ENCODE assay signal across 8 cellular contexts in the genomic region with DNA sequence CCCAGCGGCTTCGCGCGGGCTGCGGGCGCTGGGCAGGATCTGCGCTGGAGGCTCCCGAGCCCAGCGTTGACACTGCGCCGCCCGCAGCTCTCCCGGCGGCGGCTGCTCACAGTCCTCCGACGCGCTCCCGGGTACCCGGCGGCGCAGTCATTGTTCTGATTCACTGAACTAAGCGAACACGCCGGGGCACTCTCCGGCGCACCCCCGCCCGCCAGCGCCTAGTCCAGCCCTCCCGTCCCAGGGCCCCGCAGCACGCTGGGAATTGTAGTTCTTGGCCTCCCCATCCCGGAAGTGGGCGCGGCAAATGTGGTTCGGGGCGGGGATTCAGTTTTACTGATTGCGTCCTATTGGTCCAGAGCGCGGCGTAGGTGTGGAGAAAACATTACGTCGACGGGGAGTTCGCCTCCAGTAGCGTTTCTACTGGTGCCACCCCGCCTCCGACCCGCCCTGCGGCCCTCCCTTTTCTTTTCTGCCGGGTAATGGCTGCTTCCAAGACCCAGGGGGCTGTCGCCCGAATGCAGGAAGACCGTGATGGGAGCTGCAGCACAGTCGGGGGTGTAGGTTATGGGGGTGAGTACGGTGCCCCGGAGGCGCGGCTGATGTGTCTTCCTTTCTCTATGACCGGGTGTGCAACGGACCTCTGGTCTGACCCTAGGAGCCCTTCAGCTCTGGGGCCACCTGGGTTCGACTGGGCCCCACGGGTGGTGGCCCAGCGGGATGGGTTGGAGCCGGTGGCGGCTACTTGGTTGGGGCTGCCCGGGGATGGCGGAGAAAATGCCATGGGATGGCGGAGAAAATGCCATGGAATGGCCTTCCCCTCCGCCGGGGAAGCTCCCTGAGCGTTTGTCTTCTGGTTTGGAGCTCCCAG. TPM values are rescaled to one million over a fixed set of nuclear protein-coding genes. Genes with fewer than 3 reads are reported as not detected.
DNase-seq lines count a peak whose midpoint lies in the region; ATAC-seq, FAIRE-seq and TF ChIP-seq lines count a peak whose summit lies in the region.

A gene with protein sequence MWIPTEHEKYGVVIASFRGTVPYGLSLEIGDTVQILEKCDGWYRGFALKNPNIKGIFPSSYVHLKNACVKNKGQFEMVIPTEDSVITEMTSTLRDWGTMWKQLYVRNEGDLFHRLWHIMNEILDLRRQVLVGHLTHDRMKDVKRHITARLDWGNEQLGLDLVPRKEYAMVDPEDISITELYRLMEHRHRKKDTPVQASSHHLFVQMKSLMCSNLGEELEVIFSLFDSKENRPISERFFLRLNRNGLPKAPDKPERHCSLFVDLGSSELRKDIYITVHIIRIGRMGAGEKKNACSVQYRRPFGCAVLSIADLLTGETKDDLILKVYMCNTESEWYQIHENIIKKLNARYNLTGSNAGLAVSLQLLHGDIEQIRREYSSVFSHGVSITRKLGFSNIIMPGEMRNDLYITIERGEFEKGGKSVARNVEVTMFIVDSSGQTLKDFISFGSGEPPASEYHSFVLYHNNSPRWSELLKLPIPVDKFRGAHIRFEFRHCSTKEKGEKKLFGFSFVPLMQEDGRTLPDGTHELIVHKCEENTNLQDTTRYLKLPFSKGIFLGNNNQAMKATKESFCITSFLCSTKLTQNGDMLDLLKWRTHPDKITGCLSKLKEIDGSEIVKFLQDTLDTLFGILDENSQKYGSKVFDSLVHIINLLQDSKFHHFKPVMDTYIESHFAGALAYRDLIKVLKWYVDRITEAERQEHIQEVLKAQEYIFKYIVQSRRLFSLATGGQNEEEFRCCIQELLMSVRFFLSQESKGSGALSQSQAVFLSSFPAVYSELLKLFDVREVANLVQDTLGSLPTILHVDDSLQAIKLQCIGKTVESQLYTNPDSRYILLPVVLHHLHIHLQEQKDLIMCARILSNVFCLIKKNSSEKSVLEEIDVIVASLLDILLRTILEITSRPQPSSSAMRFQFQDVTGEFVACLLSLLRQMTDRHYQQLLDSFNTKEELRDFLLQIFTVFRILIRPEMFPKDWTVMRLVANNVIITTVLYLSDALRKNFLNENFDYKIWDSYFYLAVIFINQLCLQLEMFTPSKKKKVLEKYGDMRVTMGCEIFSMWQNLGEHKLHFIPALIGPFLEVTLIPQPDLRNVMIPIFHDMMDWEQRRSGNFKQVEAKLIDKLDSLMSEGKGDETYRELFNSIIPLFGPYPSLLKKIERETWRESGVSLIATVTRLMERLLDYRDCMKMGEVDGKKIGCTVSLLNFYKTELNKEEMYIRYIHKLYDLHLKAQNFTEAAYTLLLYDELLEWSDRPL (N-terminal part only) (minus strand): TSS at position 162 of the 868 bp plus-strand sequence. CDS start 261 bp downstream, outside the sequence.
A gene with protein sequence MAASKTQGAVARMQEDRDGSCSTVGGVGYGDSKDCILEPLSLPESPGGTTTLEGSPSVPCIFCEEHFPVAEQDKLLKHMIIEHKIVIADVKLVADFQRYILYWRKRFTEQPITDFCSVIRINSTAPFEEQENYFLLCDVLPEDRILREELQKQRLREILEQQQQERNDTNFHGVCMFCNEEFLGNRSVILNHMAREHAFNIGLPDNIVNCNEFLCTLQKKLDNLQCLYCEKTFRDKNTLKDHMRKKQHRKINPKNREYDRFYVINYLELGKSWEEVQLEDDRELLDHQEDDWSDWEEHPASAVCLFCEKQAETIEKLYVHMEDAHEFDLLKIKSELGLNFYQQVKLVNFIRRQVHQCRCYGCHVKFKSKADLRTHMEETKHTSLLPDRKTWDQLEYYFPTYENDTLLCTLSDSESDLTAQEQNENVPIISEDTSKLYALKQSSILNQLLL (plus strand): TSS at position 458 of the 868 bp plus-strand sequence. CDS start 22 bp downstream, at position 480.

- peaks cover 0 to 5% (median 0%) of the 10 kb centered on the region in 5 experiments for H3K9me3 Mint-ChIP-seq in brain

- FAIRE-seq in TTC549 (lab: Jason Lieb, UNC) = peak; percentile 92

- ATAC-seq in HG03064 (IDR thresholded peaks at IDR 0.05; ENCODE audit: low read depth, unreplicated experiment) (peak; percentile 96), sciatic nerve (peak; percentile 98)

- H3K36me3 Mint-ChIP-seq in brain = no peaks in the 10 kb centered on the region

- intact Hi-C loops in sciatic nerve (cut with DNase I) = no loop called here

- peak within 1 kb of the TSS; percentile 96 to 99 (median 99) for H3K4me3 Mint-ChIP-seq in brain

- DNase-seq in A172 (ENCODE audit: low spot score) (peak; percentile 97), NCI-H2107 (lab: John Stamatoyannopoulos, UW) (peak; percentile 100), iPS DF 19.7 (ENCODE audit: low read depth, low spot score) (peak; percentile 89), sciatic nerve (ENCODE audit: low spot score) (peak; percentile 100)

- TF ChIP-seq CTCF in brain (conservative IDR thresholded peaks at IDR 0.05) = no peak

- TF ChIP-seq POLR2A in GM18526 (IDR thresholded peaks at IDR 0.05; ENCODE audit: extremely low read depth, insufficient read length) = peak; percentile 43

- peaks cover 39% of the 10 kb centered on the region for H3K4me1 Mint-ChIP-seq in brain

- peak within 1 kb of the TSS; percentile 94 to 97 (median 96) for H3K27ac Mint-ChIP-seq in brain

- H3K27me3 Mint-ChIP-seq in brain = peaks cover 17% of the 10 kb centered on the region

RNA-seq across cellular contexts. Expression of the first gene that starts in this region (rescaled TPM):
- 5.6 and 7.2 TPM in 2 replicates for total RNA-seq in A172 (2014; rRNA removed; shearing (Covaris generic))
- polyA plus RNA-seq in brain (ENCODE audit: insufficient read depth, low read depth, low replicate concordance) = 8.4 TPM
- total RNA-seq in sciatic nerve = 51.2 TPM

RNA-seq across cellular contexts. Expression of the second gene that starts in this region (rescaled TPM):
- 20.6 and 30.9 TPM in 2 replicates for total RNA-seq in A172 (2014; rRNA removed; shearing (Covaris generic))
- polyA plus RNA-seq in brain (ENCODE audit: insufficient read depth, low read depth, low replicate concordance) = 10.3 TPM
- 24.0 TPM for total RNA-seq in sciatic nerve

Comparison
In these comparisons a context has a peak if more than half of its experiments do, and no peak if none do; other contexts are left out.
1. Peak in every context shown above with its lines: DNase-seq and ATAC-seq.